12 cellular contexts compared by ENCODE assay signal in the genomic region with DNA sequence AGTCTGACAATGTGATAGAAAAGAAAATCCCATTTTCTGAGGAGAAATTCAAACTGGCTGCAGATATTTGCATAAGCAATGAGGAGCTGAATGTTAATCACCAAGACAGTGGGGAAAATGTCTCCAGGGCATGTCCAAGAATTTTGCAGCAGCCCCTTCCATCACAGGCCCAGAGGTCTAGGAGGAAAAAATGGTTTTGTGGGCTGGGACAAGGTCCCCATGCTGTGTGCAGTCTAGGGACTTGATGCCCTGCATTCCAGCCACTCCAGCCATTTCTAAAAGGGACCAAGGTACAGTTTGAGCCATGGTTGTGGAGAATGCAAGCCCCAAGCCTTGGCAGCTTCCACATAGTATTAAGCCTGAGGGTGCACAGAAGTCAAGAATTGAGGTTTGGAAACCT. TPM values are rescaled to one million over a fixed set of nuclear protein-coding genes. Genes with fewer than 3 reads are reported as not detected.
"Had no signal": no experiment of that assay in that cellular context is flagged by ENCODE, and none has a peak within 500 bp of the region (broad histone marks: within the 10 kb centered on the region; RNA-seq: fewer than 3 reads in every experiment).

No MANE protein-coding gene starts in this region.

RNA-seq across cellular contexts. Expression of a gene that starts 30.8 kb away (rescaled TPM):
- total RNA-seq: activated CD4-positive, alpha-beta memory T cell treated with anti-CD3 and anti-CD28 coated beads for 36 hours; activated CD4-positive, alpha-beta memory T cell treated with anti-CD3 and anti-CD28 coated beads, Interleukin-2, amount 10 ng/mL, durations not matched to agents 7 days and 5 days; activated CD8-positive, alpha-beta memory T cell treated with anti-CD3 and anti-CD28 coated beads, Interleukin-2, amount 10 ng/mL, durations not matched to agents 7 days and 5 days; T-helper 17 cell; WTC11 had no signal

RNA-seq across cellular contexts. Expression of a gene that starts 42.8 kb away (rescaled TPM):
- total RNA-seq: activated CD4-positive, alpha-beta memory T cell treated with anti-CD3 and anti-CD28 coated beads for 36 hours; activated CD4-positive, alpha-beta memory T cell treated with anti-CD3 and anti-CD28 coated beads, Interleukin-2, amount 10 ng/mL, durations not matched to agents 7 days and 5 days; activated CD4-positive, alpha-beta T cell treated with anti-CD3 and anti-CD28 coated beads, Interleukin-2, amount 10 ng/mL, durations not matched to agents 24 days and 14 days; activated CD4-positive, alpha-beta T cell treated with anti-CD3 and anti-CD28 coated beads, Interleukin-2, amount 10 ng/mL, durations not matched to agents 7 days and 5 days; activated CD8-positive, alpha-beta memory T cell treated with anti-CD3 and anti-CD28 coated beads for 36 hours; activated CD8-positive, alpha-beta memory T cell treated with anti-CD3 and anti-CD28 coated beads, Interleukin-2, amount 10 ng/mL, durations not matched to agents 7 days and 5 days; activated CD8-positive, alpha-beta T cell treated with anti-CD3 and anti-CD28 coated beads for 36 hours; activated CD8-positive, alpha-beta T cell treated with anti-CD3 and anti-CD28 coated beads, Interleukin-2, amount 10 ng/mL, durations not matched to agents 7 days and 5 days; T-helper 1 cell treated with Interleukin-12 subunit alpha and Interleukin-12 subunit beta and Interleukin-4 antibody, amounts not matched to agents 30 ng/mL and 1 ng/mL, for 36 hours; T-helper 2 cell treated with Interferon-gamma antibody and Interleukin-4, amounts not matched to agents 100 ng/mL and 5 ng/mL, for 36 hours had no signal
